In the genomic region with DNA sequence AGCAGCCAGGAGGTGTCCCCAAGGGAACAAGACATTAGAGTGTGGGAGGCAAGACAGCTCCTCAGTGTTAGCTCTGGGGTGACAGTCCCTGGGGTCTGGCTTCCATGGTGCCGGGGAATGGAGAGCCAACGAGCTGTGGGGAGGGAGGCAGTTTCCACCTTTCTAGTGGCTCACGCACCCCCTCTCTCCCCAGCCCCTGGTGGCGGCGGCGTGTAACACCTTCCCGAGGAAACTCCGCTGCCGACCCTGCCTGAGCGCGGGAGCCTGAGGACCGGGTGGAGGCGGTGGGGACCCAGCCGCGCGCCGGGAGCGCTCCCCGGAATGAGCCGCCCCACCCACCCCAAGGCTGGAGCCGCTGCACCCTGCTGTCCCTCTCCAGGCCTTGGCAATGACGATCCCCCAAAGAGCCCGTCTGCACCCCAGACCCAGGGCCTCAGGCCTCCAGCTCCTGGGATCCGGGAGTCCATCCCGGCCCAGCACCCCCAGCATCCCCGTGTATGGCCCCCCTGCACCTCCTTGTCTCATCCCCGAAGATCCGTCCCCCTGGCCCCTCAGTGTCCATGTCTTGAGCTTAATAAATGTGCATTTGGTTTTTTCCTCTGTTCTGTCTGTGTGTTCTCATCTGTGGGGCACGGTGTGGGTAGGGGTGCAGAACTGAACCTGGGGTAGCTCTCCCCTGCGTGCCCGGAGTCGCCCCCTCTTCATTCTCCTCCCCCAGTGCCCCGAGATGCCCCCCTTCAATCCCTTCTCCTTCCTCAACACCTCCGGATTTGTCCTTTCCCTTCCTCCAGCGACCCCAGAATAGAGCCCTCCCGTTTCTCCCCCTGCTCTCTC, we compare ENCODE assay signal across 2 cellular contexts.
TF ChIP-seq lines count a peak whose summit lies in the region.

No MANE protein-coding gene starts in this region.

TF ChIP-seq in GM12891, 5 proteins besides CTCF, POLR2A, EP300 and RAD21:
- no peak for TF ChIP-seq PAX5 (IDR thresholded peaks at IDR 0.05; ENCODE audit: insufficient read depth, low read length, severe bottlenecking)
- no peak for TF ChIP-seq SPI1 (IDR thresholded peaks at IDR 0.05; ENCODE audit: low read depth, low read length)
- no peak for TF ChIP-seq POLR2AphosphoS5 (IDR thresholded peaks at IDR 0.05; ENCODE audit: low read depth, low read length)
- no peak for TF ChIP-seq POU2F2 (IDR thresholded peaks at IDR 0.05; ENCODE audit: low read depth, low read length)
- TF ChIP-seq TAF1 (IDR thresholded peaks at IDR 0.05; ENCODE audit: low read depth, low read length): no peak

TF ChIP-seq in endothelial cell of umbilical vein, 7 proteins besides CTCF, POLR2A, EP300 and RAD21:
- TF ChIP-seq MYC (IDR thresholded peaks at IDR 0.05; ENCODE audit: low read depth, low read length) (no peak), POLR2AphosphoS5 (IDR thresholded peaks at IDR 0.05; ENCODE audit: insufficient read depth, low read depth, low read length) (no peak), FOS (IDR thresholded peaks at IDR 0.05; ENCODE audit: borderline replicate concordance, insufficient read depth, low read length) (no peak), EZH2 (IDR thresholded peaks at IDR 0.05; ENCODE audit: borderline replicate concordance, low read depth, low read length, severe bottlenecking) (no peak), JUN (IDR thresholded peaks at IDR 0.05; ENCODE audit: borderline replicate concordance, insufficient read depth, insufficient read length, low read depth) (no peak), GATA2 (IDR thresholded peaks at IDR 0.05; ENCODE audit: insufficient read depth, insufficient read length, low read depth, low read length) (no peak)
- TF ChIP-seq, protein P1, sequence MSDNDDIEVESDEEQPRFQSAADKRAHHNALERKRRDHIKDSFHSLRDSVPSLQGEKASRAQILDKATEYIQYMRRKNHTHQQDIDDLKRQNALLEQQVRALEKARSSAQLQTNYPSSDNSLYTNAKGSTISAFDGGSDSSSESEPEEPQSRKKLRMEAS (IDR thresholded peaks at IDR 0.05; ENCODE audit: insufficient read depth, insufficient read length): no peak
